Comparison of ENCODE assay signal across 1 cellular context in the genomic region with DNA sequence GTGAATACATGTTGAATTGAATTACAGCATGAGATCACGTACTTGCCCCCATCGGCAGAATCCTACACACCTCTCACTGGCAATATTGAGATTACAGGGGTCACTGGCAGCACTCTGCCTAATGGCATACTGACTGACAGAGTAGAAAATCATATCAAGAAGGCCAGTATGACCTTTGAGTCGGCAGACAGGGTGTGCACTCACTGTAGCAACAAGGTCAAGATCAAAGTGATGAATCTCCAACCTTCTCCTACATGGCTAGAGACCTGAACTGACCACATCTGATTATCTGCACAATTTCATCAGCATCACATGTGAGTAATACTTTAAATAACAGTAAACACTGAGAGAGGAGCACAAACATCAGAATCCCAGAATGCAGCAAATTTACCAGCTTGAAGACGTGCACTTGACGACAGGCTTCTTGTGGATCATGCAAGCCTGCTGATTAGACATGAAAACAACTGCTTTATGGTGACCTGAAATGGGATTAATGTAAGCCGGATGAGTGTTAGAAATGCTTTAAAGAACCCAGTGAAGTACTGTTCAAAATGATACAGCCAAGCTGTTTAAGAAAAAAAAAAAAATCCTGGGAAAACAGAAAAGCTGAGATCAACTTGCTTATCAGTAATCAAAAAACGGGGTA.
TF ChIP-seq lines count a peak whose summit lies in the region.

No MANE protein-coding gene starts in this region.

TF ChIP-seq in H1, 55 proteins besides CTCF, POLR2A, EP300 and RAD21:
- TF ChIP-seq FOSL1 (IDR thresholded peaks at IDR 0.05; ENCODE audit: insufficient read depth, low read depth, low read length) (no peak), USF2 (IDR thresholded peaks at IDR 0.05; ENCODE audit: low read length) (no peak), BRCA1 (IDR thresholded peaks at IDR 0.05; ENCODE audit: low read depth, low read length) (no peak), HDAC2 (IDR thresholded peaks at IDR 0.05; ENCODE audit: borderline replicate concordance in 1 of 2, low read depth in 2 of 2, low read length in 2 of 2) (no peak), SP2 (IDR thresholded peaks at IDR 0.05; ENCODE audit: low read length) (no peak), EGR1 (IDR thresholded peaks at IDR 0.05; ENCODE audit: borderline replicate concordance, low read depth, low read length) (no peak), SP1 (IDR thresholded peaks at IDR 0.05; ENCODE audit: low read depth, low read length) (no peak), SIRT6 (IDR thresholded peaks at IDR 0.05; ENCODE audit: low read length) (no peak)
- TF ChIP-seq, protein P1, sequence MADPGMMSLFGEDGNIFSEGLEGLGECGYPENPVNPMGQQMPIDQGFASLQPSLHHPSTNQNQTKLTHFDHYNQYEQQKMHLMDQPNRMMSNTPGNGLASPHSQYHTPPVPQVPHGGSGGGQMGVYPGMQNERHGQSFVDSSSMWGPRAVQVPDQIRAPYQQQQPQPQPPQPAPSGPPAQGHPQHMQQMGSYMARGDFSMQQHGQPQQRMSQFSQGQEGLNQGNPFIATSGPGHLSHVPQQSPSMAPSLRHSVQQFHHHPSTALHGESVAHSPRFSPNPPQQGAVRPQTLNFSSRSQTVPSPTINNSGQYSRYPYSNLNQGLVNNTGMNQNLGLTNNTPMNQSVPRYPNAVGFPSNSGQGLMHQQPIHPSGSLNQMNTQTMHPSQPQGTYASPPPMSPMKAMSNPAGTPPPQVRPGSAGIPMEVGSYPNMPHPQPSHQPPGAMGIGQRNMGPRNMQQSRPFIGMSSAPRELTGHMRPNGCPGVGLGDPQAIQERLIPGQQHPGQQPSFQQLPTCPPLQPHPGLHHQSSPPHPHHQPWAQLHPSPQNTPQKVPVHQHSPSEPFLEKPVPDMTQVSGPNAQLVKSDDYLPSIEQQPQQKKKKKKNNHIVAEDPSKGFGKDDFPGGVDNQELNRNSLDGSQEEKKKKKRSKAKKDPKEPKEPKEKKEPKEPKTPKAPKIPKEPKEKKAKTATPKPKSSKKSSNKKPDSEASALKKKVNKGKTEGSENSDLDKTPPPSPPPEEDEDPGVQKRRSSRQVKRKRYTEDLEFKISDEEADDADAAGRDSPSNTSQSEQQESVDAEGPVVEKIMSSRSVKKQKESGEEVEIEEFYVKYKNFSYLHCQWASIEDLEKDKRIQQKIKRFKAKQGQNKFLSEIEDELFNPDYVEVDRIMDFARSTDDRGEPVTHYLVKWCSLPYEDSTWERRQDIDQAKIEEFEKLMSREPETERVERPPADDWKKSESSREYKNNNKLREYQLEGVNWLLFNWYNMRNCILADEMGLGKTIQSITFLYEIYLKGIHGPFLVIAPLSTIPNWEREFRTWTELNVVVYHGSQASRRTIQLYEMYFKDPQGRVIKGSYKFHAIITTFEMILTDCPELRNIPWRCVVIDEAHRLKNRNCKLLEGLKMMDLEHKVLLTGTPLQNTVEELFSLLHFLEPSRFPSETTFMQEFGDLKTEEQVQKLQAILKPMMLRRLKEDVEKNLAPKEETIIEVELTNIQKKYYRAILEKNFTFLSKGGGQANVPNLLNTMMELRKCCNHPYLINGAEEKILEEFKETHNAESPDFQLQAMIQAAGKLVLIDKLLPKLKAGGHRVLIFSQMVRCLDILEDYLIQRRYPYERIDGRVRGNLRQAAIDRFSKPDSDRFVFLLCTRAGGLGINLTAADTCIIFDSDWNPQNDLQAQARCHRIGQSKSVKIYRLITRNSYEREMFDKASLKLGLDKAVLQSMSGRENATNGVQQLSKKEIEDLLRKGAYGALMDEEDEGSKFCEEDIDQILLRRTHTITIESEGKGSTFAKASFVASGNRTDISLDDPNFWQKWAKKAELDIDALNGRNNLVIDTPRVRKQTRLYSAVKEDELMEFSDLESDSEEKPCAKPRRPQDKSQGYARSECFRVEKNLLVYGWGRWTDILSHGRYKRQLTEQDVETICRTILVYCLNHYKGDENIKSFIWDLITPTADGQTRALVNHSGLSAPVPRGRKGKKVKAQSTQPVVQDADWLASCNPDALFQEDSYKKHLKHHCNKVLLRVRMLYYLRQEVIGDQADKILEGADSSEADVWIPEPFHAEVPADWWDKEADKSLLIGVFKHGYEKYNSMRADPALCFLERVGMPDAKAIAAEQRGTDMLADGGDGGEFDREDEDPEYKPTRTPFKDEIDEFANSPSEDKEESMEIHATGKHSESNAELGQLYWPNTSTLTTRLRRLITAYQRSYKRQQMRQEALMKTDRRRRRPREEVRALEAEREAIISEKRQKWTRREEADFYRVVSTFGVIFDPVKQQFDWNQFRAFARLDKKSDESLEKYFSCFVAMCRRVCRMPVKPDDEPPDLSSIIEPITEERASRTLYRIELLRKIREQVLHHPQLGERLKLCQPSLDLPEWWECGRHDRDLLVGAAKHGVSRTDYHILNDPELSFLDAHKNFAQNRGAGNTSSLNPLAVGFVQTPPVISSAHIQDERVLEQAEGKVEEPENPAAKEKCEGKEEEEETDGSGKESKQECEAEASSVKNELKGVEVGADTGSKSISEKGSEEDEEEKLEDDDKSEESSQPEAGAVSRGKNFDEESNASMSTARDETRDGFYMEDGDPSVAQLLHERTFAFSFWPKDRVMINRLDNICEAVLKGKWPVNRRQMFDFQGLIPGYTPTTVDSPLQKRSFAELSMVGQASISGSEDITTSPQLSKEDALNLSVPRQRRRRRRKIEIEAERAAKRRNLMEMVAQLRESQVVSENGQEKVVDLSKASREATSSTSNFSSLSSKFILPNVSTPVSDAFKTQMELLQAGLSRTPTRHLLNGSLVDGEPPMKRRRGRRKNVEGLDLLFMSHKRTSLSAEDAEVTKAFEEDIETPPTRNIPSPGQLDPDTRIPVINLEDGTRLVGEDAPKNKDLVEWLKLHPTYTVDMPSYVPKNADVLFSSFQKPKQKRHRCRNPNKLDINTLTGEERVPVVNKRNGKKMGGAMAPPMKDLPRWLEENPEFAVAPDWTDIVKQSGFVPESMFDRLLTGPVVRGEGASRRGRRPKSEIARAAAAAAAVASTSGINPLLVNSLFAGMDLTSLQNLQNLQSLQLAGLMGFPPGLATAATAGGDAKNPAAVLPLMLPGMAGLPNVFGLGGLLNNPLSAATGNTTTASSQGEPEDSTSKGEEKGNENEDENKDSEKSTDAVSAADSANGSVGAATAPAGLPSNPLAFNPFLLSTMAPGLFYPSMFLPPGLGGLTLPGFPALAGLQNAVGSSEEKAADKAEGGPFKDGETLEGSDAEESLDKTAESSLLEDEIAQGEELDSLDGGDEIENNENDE (IDR thresholded peaks at IDR 0.05; ENCODE audit: insufficient replicate concordance, low read length) = no peak
